In the genomic region with DNA sequence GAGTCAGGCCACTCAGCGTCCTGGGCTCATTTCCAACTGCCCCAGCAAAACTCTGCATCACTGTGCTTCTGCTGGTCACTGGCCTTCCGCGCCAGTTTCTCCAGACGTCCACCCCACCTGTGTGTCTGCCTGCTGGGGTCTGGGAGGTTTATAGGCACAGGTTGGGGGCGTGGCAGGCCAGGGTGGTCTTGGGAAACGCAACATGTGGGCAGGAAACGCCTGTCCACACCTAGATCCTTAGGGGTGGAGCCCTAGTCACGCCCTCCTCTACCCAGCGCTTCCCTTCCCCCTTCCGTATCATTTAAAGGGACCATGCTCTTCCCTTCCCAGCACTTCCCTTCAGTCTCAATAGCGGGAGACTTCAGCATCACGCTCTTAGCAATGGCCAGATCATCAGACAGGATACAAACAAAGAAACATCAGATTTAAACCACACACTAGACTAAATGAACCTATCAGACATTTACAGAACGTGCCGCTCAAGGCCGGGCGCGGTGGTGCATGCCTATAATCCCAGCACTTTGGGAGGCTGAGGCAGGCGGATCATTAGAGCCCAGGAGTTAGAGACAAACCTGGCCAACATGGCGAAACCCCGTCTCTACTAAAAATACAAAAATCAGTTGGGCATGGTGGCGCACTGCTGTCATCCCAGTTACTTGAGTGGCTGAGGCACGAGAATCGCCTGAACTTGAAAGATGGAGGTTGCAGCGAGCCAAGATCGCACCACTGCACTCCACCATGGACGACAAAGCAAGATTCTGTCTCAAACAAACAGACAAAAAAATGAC, we compare ENCODE assay signal across 1 cellular context.
TF ChIP-seq lines count a peak whose summit lies in the region.

No MANE protein-coding gene starts in this region.

TF ChIP-seq in K562, 482 proteins besides CTCF, POLR2A, EP300 and RAD21 (continued from another document and continues in another):
- peak; percentile 61 to 91 for TF ChIP-seq AFF1 (IDR thresholded peaks at IDR 0.05; ENCODE audit: low read depth in 1 of 2, partially characterized antibody in 2 of 2)
- peak; percentile 87 for TF ChIP-seq MBD2 (IDR thresholded peaks at IDR 0.05; ENCODE audit: borderline replicate concordance, low read depth)
- no peak for TF ChIP-seq ZNF121 (CRISPR knock-in tag; conservative IDR thresholded peaks at IDR 0.05)
- no peak for TF ChIP-seq SLC30A9 (CRISPR knock-in tag; IDR thresholded peaks at IDR 0.05)
- TF ChIP-seq SRSF1 (IDR thresholded peaks at IDR 0.05; ENCODE audit: low read depth, low read length) = no peak
- peak; percentile 95 for TF ChIP-seq POLR2G (IDR thresholded peaks at IDR 0.05; ENCODE audit: low read depth, low read length)
- TF ChIP-seq, protein P1, sequence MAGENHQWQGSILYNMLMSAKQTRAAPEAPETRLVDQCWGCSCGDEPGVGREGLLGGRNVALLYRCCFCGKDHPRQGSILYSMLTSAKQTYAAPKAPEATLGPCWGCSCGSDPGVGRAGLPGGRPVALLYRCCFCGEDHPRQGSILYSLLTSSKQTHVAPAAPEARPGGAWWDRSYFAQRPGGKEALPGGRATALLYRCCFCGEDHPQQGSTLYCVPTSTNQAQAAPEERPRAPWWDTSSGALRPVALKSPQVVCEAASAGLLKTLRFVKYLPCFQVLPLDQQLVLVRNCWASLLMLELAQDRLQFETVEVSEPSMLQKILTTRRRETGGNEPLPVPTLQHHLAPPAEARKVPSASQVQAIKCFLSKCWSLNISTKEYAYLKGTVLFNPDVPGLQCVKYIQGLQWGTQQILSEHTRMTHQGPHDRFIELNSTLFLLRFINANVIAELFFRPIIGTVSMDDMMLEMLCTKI (IDR thresholded peaks at IDR 0.05; ENCODE audit: partially characterized antibody) = no peak
- TF ChIP-seq BCOR (IDR thresholded peaks at IDR 0.05) = no peak; the same call in 1 of the 2 replicates
- no peak for TF ChIP-seq MYBL2 (IDR thresholded peaks at IDR 0.05; ENCODE audit: low read depth)
- no peak for TF ChIP-seq MYBL2 (CRISPR knock-in tag; IDR thresholded peaks at IDR 0.05; ENCODE audit: borderline replicate concordance)
- TF ChIP-seq GATAD2B (IDR thresholded peaks at IDR 0.05; ENCODE audit: borderline replicate concordance) = peak; percentile 17; the same call in 1 of the 2 replicates
- TF ChIP-seq NCOA2 (IDR thresholded peaks at IDR 0.05; ENCODE audit: partially characterized antibody in 2 of 2) = no peak
- no peak for TF ChIP-seq NR2C2 (CRISPR knock-in tag; IDR thresholded peaks at IDR 0.05)
- no peak for TF ChIP-seq NR2C2 (tag; IDR thresholded peaks at IDR 0.05)
- no peak for TF ChIP-seq ZSCAN32 (CRISPR knock-in tag; IDR thresholded peaks at IDR 0.05)
- TF ChIP-seq NFATC3 (IDR thresholded peaks at IDR 0.05) = no peak
- TF ChIP-seq FOS (IDR thresholded peaks at IDR 0.05; ENCODE audit: extremely low read depth, insufficient read length) = no peak
- no peak for TF ChIP-seq JUNB (CRISPR knock-in tag; conservative IDR thresholded peaks at IDR 0.05)
- 0 out of 2 replicates have a peak, but pooled peaks have one; percentile 49 for TF ChIP-seq SMARCA5 (IDR thresholded peaks at IDR 0.05)
- TF ChIP-seq, protein P2, sequence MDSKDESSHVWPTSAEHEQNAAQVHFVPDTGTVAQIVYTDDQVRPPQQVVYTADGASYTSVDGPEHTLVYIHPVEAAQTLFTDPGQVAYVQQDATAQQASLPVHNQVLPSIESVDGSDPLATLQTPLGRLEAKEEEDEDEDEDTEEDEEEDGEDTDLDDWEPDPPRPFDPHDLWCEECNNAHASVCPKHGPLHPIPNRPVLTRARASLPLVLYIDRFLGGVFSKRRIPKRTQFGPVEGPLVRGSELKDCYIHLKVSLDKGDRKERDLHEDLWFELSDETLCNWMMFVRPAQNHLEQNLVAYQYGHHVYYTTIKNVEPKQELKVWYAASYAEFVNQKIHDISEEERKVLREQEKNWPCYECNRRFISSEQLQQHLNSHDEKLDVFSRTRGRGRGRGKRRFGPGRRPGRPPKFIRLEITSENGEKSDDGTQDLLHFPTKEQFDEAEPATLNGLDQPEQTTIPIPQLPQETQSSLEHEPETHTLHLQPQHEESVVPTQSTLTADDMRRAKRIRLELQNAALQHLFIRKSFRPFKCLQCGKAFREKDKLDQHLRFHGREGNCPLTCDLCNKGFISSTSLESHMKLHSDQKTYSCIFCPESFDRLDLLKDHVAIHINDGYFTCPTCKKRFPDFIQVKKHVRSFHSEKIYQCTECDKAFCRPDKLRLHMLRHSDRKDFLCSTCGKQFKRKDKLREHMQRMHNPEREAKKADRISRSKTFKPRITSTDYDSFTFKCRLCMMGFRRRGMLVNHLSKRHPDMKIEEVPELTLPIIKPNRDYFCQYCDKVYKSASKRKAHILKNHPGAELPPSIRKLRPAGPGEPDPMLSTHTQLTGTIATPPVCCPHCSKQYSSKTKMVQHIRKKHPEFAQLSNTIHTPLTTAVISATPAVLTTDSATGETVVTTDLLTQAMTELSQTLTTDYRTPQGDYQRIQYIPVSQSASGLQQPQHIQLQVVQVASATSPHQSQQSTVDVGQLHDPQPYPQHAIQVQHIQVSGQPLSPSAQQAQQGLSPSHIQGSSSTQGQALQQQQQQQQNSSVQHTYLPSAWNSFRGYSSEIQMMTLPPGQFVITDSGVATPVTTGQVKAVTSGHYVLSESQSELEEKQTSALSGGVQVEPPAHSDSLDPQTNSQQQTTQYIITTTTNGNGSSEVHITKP (IDR thresholded peaks at IDR 0.05; ENCODE audit: partially characterized antibody) = peak; percentile 45
- TF ChIP-seq HDGF (IDR thresholded peaks at IDR 0.05) = no peak
- TF ChIP-seq ZNF140 (CRISPR knock-in tag; IDR thresholded peaks at IDR 0.05) = no peak
- TF ChIP-seq EWSR1 (IDR thresholded peaks at IDR 0.05; ENCODE audit: borderline replicate concordance, low read depth, partially characterized antibody) = no peak
- peak; percentile 95 for TF ChIP-seq ATF6 (CRISPR knock-in tag; IDR thresholded peaks at IDR 0.05)
- peak; percentile 38 to 64; a peak in 3 of 4 replicates for TF ChIP-seq NRF1 (conservative IDR thresholded peaks at IDR 0.05 in 1 of 2, IDR thresholded peaks at IDR 0.05 in 1 of 2)
- TF ChIP-seq PHTF2 (CRISPR knock-in tag; IDR thresholded peaks at IDR 0.05) = no peak
- peak; percentile 66; the same call in 1 of the 2 replicates for TF ChIP-seq JUND (IDR thresholded peaks at IDR 0.05; ENCODE audit: borderline replicate concordance, low read depth, low read length)
- no peak; the same call in 2 of the 3 replicates for TF ChIP-seq JUND (tag; IDR thresholded peaks at IDR 0.05; ENCODE audit: borderline replicate concordance, low read depth, low read length)
- TF ChIP-seq SIN3A (IDR thresholded peaks at IDR 0.05; ENCODE audit: borderline replicate concordance in 2 of 2, control insufficient read depth in 1 of 2, low read depth in 2 of 2, low read length in 2 of 2) = peak; percentile 84 to 90
- no peak for TF ChIP-seq PHF20 (IDR thresholded peaks at IDR 0.05; ENCODE audit: partially characterized antibody)
- no peak for TF ChIP-seq GTF2A2 (tag; IDR thresholded peaks at IDR 0.05)
- TF ChIP-seq, protein P3, sequence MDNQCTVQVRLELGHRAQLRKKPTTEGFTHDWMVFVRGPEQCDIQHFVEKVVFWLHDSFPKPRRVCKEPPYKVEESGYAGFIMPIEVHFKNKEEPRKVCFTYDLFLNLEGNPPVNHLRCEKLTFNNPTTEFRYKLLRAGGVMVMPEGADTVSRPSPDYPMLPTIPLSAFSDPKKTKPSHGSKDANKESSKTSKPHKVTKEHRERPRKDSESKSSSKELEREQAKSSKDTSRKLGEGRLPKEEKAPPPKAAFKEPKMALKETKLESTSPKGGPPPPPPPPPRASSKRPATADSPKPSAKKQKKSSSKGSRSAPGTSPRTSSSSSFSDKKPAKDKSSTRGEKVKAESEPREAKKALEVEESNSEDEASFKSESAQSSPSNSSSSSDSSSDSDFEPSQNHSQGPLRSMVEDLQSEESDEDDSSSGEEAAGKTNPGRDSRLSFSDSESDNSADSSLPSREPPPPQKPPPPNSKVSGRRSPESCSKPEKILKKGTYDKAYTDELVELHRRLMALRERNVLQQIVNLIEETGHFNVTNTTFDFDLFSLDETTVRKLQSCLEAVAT (IDR thresholded peaks at IDR 0.05) = no peak; a peak in 1 of 4 replicates
- TF ChIP-seq ZNF354B (CRISPR knock-in tag; IDR thresholded peaks at IDR 0.05) = no peak
- TF ChIP-seq KLF6 (CRISPR knock-in tag; IDR thresholded peaks at IDR 0.05; ENCODE audit: borderline replicate concordance) = no peak
- TF ChIP-seq RAD51 (IDR thresholded peaks at IDR 0.05; ENCODE audit: borderline replicate concordance, low read depth) = no peak
- TF ChIP-seq NR2C1 (IDR thresholded peaks at IDR 0.05) = no peak
- no peak for TF ChIP-seq NR2C1 (tag; IDR thresholded peaks at IDR 0.05)
- no peak for TF ChIP-seq TCF7L2 (IDR thresholded peaks at IDR 0.05; ENCODE audit: low read depth, low read length)
- TF ChIP-seq ZC3H8 (IDR thresholded peaks at IDR 0.05) = no peak
- TF ChIP-seq SRSF7 (optimal IDR thresholded peaks at IDR 0.05; ENCODE audit: low read depth, low read length) = no peak
- TF ChIP-seq, protein P4, sequence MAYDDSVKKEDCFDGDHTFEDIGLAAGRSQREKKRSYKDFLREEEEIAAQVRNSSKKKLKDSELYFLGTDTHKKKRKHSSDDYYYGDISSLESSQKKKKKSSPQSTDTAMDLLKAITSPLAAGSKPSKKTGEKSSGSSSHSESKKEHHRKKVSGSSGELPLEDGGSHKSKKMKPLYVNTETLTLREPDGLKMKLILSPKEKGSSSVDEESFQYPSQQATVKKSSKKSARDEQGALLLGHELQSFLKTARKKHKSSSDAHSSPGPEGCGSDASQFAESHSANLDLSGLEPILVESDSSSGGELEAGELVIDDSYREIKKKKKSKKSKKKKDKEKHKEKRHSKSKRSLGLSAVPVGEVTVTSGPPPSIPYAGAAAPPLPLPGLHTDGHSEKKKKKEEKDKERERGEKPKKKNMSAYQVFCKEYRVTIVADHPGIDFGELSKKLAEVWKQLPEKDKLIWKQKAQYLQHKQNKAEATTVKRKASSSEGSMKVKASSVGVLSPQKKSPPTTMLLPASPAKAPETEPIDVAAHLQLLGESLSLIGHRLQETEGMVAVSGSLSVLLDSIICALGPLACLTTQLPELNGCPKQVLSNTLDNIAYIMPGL (CRISPR knock-in tag; IDR thresholded peaks at IDR 0.05) = no peak
- TF ChIP-seq SFPQ (IDR thresholded peaks at IDR 0.05; ENCODE audit: low read depth, low read length) = no peak
- 0 out of 2 replicates have a peak, but pooled peaks have one; percentile 25 for TF ChIP-seq ZNF384 (IDR thresholded peaks at IDR 0.05; ENCODE audit: low read depth, low read length)
- no peak for TF ChIP-seq ZNF133 (CRISPR knock-in tag; IDR thresholded peaks at IDR 0.05)
- TF ChIP-seq ZNF589 (CRISPR knock-in tag; IDR thresholded peaks at IDR 0.05; ENCODE audit: low read depth) = no peak
- TF ChIP-seq MCM2 (IDR thresholded peaks at IDR 0.05; ENCODE audit: low read depth) = no peak
